ENCODE assay signal across 2 cellular contexts in genomic region chr1:37802439-37802838, GRCh38.
TF ChIP-seq lines count a peak whose summit lies in the region.

No MANE protein-coding gene starts in this region.

TF ChIP-seq in GM12891, 5 proteins besides CTCF, POLR2A, EP300 and RAD21:
- TF ChIP-seq POLR2AphosphoS5 (IDR thresholded peaks at IDR 0.05; ENCODE audit: low read depth, low read length) (peak; percentile 51; the same call in 1 of the 2 replicates), TAF1 (IDR thresholded peaks at IDR 0.05; ENCODE audit: low read depth, low read length) (no peak)

TF ChIP-seq in H1, 55 proteins besides CTCF, POLR2A, EP300 and RAD21:
- TF ChIP-seq CHD1 (IDR thresholded peaks at IDR 0.05; ENCODE audit: low read depth, low read length) (no peak), KDM1A (IDR thresholded peaks at IDR 0.05; ENCODE audit: borderline replicate concordance, low read length) (no peak), POLR2AphosphoS5 (IDR thresholded peaks at IDR 0.05; ENCODE audit: low read depth, low read length) (peak; percentile 25; the same call in 1 of the 2 replicates), CBX5 (IDR thresholded peaks at IDR 0.05; ENCODE audit: low read depth, low read length) (no peak)
